Comparison of ENCODE assay signal across 9 cellular contexts in the genomic region with DNA sequence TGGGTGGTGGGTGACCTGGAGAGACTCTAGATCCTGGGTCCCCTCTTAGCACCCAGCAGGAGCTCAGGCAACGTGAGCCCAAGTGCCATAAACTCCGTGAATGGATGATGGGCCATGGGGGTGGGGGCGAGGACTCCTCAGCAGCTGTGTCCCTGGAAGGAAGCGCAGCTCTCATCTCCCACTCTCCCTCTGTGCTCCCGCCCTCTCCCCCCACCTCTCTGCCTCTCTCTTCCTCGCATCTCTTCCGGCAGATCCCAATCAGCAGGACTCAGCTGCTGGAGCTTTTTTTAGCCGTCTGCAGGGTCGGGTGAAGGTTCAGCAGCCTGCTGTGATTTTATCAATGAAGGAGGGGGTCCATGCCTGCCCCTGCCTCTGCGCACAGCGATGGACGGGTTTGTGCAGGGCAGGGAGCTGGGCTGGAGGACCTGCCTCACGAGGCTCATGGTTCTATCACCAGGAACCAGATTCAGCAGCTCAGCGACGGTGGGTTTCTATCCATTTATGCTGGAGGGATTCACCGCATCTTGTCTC. TPM values are rescaled to one million over a fixed set of nuclear protein-coding genes. Genes with fewer than 3 reads are reported as not detected.
A peak's percentile ranks its signal among the peaks of the same experiment; 100 is the strongest.
DNase-seq lines count a peak whose midpoint lies in the region; ATAC-seq and TF ChIP-seq lines count a peak whose summit lies in the region.
"Had no signal": no experiment of that assay in that cellular context is flagged by ENCODE, and none has a peak within 500 bp of the region (broad histone marks: within the 10 kb centered on the region; RNA-seq: fewer than 3 reads in every experiment).

No MANE protein-coding gene starts in this region.

- peak overlapping the region; percentile 100 for H3K27ac Mint-ChIP-seq in activated T-cell treated with anti-CD3 and anti-CD28 coated beads, Interleukin-2, amount 50 U/mL, for 24 hours
- H3K27ac Mint-ChIP-seq in activated naive CD4-positive, alpha-beta T cell treated with anti-CD3 and anti-CD28 coated beads, Interleukin-2, amount 50 U/mL, for 72 hours, result peak overlapping the region; percentile 22 to 98
- H3K27ac Mint-ChIP-seq in type B pancreatic cell, result no peak overlapping the region
- H3K27ac Mint-ChIP-seq in HFFc6, result no peak overlapping the region

- peak overlapping the region; percentile 18 for H3K4me3 Mint-ChIP-seq in activated T-cell treated with anti-CD3 and anti-CD28 coated beads, Interleukin-2, amount 50 U/mL, for 24 hours
- H3K4me3 Mint-ChIP-seq in type B pancreatic cell, result no peak overlapping the region
- no peak overlapping the region for H3K4me3 Mint-ChIP-seq in HFFc6

- peaks cover 0 to 44% of the 10 kb centered on the region in 2 donors for H3K4me1 ChIP-seq in lung (ENCODE audit: control insufficient read depth in 2 of 2, insufficient read depth in 2 of 2, low read length in 2 of 2)

- peaks cover 100% of the 10 kb centered on the region for H3K36me3 Mint-ChIP-seq in activated T-cell treated with anti-CD3 and anti-CD28 coated beads, Interleukin-2, amount 50 U/mL, for 24 hours (ENCODE audit: low read depth)
- H3K36me3 Mint-ChIP-seq in activated naive CD4-positive, alpha-beta T cell treated with anti-CD3 and anti-CD28 coated beads, Interleukin-2, amount 50 U/mL, for 72 hours, result peaks cover 74 to 76% of the 10 kb centered on the region in 2 donors
- H3K36me3 Mint-ChIP-seq in type B pancreatic cell (no peaks in the 10 kb centered on the region), HFFc6 (ENCODE audit: low read depth) (peaks cover 8% of the 10 kb centered on the region; the same call in 1 of the 2 replicates)

- no peaks in the 10 kb centered on the region for H3K27me3 ChIP-seq in lung (ENCODE audit: control insufficient read depth, insufficient read depth)

- peaks cover 97% of the 10 kb centered on the region for H3K4me1 Mint-ChIP-seq in activated T-cell treated with anti-CD3 and anti-CD28 coated beads, Interleukin-2, amount 50 U/mL, for 24 hours (ENCODE audit: low read depth)
- H3K4me1 Mint-ChIP-seq in type B pancreatic cell (ENCODE audit: unreplicated experiment) (peaks cover 45% of the 10 kb centered on the region), HFFc6 (ENCODE audit: low read depth) (peaks cover 60% of the 10 kb centered on the region)

- H3K27me3 Mint-ChIP-seq in activated T-cell treated with anti-CD3 and anti-CD28 coated beads, Interleukin-2, amount 50 U/mL, for 24 hours, result no peaks in the 10 kb centered on the region
- H3K27me3 Mint-ChIP-seq in type B pancreatic cell (peaks cover 18% of the 10 kb centered on the region), HFFc6 (ENCODE audit: insufficient read depth) (peaks cover 13% of the 10 kb centered on the region)

- no peaks in the 10 kb centered on the region for H3K9me3 Mint-ChIP-seq in activated T-cell treated with anti-CD3 and anti-CD28 coated beads, Interleukin-2, amount 50 U/mL, for 24 hours
- peaks cover 0 to 7% of the 10 kb centered on the region in 2 donors for H3K9me3 Mint-ChIP-seq in activated naive CD4-positive, alpha-beta T cell treated with anti-CD3 and anti-CD28 coated beads, Interleukin-2, amount 50 U/mL, for 72 hours
- no peaks in the 10 kb centered on the region for H3K9me3 Mint-ChIP-seq in type B pancreatic cell
- H3K9me3 Mint-ChIP-seq in HFFc6, result no peaks in the 10 kb centered on the region

- TF ChIP-seq CTCF in lung (IDR thresholded peaks at IDR 0.05; ENCODE audit: control extremely low read depth, extremely low read depth) (no peak), type B pancreatic cell (conservative IDR thresholded peaks at IDR 0.05) (no peak), HFFc6 (IDR thresholded peaks at IDR 0.05) (no peak)

- H3K27ac ChIP-seq in lung (ENCODE audit: low read depth in 1 of 2, low read length in 1 of 2), result peak overlapping the region in 1 of 2 donors; percentile 65

- DNase-seq in activated T-cell treated with anti-CD3 and anti-CD28 coated beads, Interleukin-2, amount 50 U/mL, for 24 hours, result peak; percentile 37
- DNase-seq in activated T-cell treated with anti-CD3 and anti-CD28 coated beads for 4 hours (no peak), lung (ENCODE audit: low spot score) (peak; percentile 28), type B pancreatic cell (ENCODE audit: extremely low spot score, unreplicated experiment) (peak; percentile 49), HFFc6 (no peak)
- DNase-seq in activated naive CD4-positive, alpha-beta T cell treated with anti-CD3 and anti-CD28 coated beads, Interleukin-2, amount 50 U/mL, for 72 hours (ENCODE audit: low spot score in 2 of 2), result peak in 1 of 2 donors; percentile 57
- DNase-seq in stimulated activated CD4-positive, alpha-beta T cell treated with anti-CD3 and anti-CD28 coated beads, Interleukin-4, amount 100 ng/mL, for 4 hours, result no peak

- no peaks in the 10 kb centered on the region for H3K9me3 ChIP-seq in lung (ENCODE audit: control insufficient read depth in 2 of 2, insufficient read depth in 1 of 2, low read length in 1 of 2)

- H3K36me3 ChIP-seq in lung (ENCODE audit: control insufficient read depth in 2 of 2, insufficient read depth in 2 of 2, low read length in 2 of 2), result no peaks in the 10 kb centered on the region

- no peak for ATAC-seq in activated naive CD4-positive, alpha-beta T cell treated with anti-CD3 and anti-CD28 coated beads, Interleukin-2, amount 50 U/mL, for 72 hours
- ATAC-seq in lung (ENCODE audit: insufficient read depth, low FRiP score), result no peak
- ATAC-seq in GM21360 (IDR thresholded peaks at IDR 0.05; ENCODE audit: unreplicated experiment), result no peak

- 20 to 28% methylated on average over 16 of the region's 16 CpGs for WGBS in lung, 2 donors

- H3K4me3 ChIP-seq in lung, result no peak overlapping the region

RNA-seq across cellular contexts. Expression of a gene that starts 8.3 kb away (rescaled TPM):
- total RNA-seq in activated naive CD4-positive, alpha-beta T cell treated with anti-CD3 and anti-CD28 coated beads, Interleukin-2, amount 50 U/mL, for 72 hours, result 100 to 1,000 TPM; 287 to 301 TPM
- total RNA-seq in lung (1 to 10 TPM; 1.8 to 4.0 TPM), type B pancreatic cell (ENCODE audit: low replicate concordance) (not detected in 2 replicates)
- 1 to 10 TPM; 2.1 to 5.9 TPM for polyA plus RNA-seq in lung
- total RNA-seq in HFFc6 (2021; fragmentation: NEBNext Ultra II Directional; extraction: Animal tissue kit (Norgen Biotek cat#: 25700)), result not detected
- total RNA-seq: NCI-H460 had no signal

RNA-seq across cellular contexts. Expression of a gene that starts 55.5 kb away (rescaled TPM):
- 10 to 100 TPM in 1 of 2 donors, 1 to 10 TPM in 1; 1.7 to 11.6 TPM for total RNA-seq in activated naive CD4-positive, alpha-beta T cell treated with anti-CD3 and anti-CD28 coated beads, Interleukin-2, amount 50 U/mL, for 72 hours
- total RNA-seq in lung (1 to 10 TPM in 1 of 2 donors, under 1 TPM in 1; 0.17 to 6.8 TPM), type B pancreatic cell (ENCODE audit: low replicate concordance) (1.8 and 2.3 TPM in 2 replicates)
- 1 to 10 TPM; 2.0 to 2.3 TPM for polyA plus RNA-seq in lung
- total RNA-seq in HFFc6 (2021; fragmentation: NEBNext Ultra II Directional; extraction: Animal tissue kit (Norgen Biotek cat#: 25700)), result under 1 TPM in 1 of 6 experiments, not detected in 5; 0.17 TPM

Comparison
In these comparisons a context has a peak if more than half of its experiments do, and no peak if none do; other contexts are left out.
1. DNase-seq: peak in activated T-cell treated with anti-CD3 and anti-CD28 coated beads, Interleukin-2, amount 50 U/mL, for 24 hours (single experiment), lung (single experiment) and type B pancreatic cell (single experiment); none in activated T-cell treated with anti-CD3 and anti-CD28 coated beads for 4 hours (single experiment), HFFc6 (single experiment) and stimulated activated CD4-positive, alpha-beta T cell treated with anti-CD3 and anti-CD28 coated beads, Interleukin-4, amount 100 ng/mL, for 4 hours (0 of 2).
2. H3K27ac Mint-ChIP-seq: peak in activated T-cell treated with anti-CD3 and anti-CD28 coated beads, Interleukin-2, amount 50 U/mL, for 24 hours (single experiment) and activated naive CD4-positive, alpha-beta T cell treated with anti-CD3 and anti-CD28 coated beads, Interleukin-2, amount 50 U/mL, for 72 hours (2 of 2); none in type B pancreatic cell (single experiment) and HFFc6 (single experiment).
3. RNA of a gene that starts 8.3 kb away (total RNA-seq): 287 to 301 TPM in activated naive CD4-positive, alpha-beta T cell treated with anti-CD3 and anti-CD28 coated beads, Interleukin-2, amount 50 U/mL, for 72 hours; 1.8 to 4.0 TPM in lung, not detected in type B pancreatic cell and not detected in HFFc6; every median in the first group is over 10 times any median in the second.